ENCODE assay signal across 7 cellular contexts in the genomic region with DNA sequence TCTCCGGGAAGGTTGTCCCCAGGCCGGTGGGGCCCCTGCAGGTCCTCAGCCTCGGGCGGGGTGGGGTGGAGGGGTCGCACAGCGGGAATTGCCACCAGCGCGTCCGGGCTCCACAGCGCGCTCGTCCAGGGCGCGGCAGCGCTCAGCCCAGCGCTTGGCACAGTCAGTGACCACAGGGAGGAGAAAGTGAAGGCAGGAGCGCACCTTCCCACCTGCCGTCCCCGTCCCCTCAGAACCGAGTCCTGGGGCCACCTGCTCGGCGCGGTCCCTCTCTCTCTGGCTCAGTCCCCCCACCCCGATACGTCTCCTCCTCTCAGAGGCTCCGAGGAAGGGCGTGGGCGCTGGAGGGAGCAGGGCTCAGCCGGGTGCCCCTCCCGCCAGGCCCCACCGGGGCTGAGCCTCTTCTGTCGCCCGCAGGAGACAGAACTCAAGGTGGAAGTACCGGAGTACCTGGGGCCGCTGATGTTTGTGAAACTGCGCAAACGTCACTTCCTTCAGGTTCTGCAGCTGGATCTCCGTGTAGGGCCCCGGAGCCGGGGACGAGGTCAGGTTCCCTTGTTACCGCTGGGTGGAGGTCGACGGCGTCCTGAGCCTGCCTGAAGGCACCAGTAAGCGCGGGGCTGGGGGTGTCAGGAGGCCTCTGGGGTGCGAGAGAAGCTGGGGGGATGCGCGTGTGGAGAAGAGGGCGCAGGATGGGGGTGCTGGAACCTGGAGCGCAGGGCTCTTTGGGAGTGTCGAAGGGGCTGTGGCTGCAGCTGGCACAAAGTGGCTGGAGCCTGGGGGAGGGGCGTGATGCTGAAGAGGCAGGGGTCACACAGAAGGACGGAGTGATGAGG. TPM values are rescaled to one million over a fixed set of nuclear protein-coding genes. Genes with fewer than 3 reads are reported as not detected.
DNase-seq lines count a peak whose midpoint lies in the region; ATAC-seq and TF ChIP-seq lines count a peak whose summit lies in the region.
"Not testable (repeated sequence)": the region's sequence is repeated elsewhere in the genome, so short reads cannot be mapped to it uniquely, and the experiment has no call there.
"Had no signal": no experiment of that assay in that cellular context is flagged by ENCODE, and none has a peak within 500 bp of the region (broad histone marks: within the 10 kb centered on the region; RNA-seq: fewer than 3 reads in every experiment).

No MANE protein-coding gene starts in this region.

- H2AFZ ChIP-seq in neuronal stem cell (ENCODE audit: low read length), result peak overlapping the region; percentile 79

- H3K4me1 ChIP-seq in foreskin keratinocyte (peaks cover 12% of the 10 kb centered on the region), neuronal stem cell (ENCODE audit: control insufficient read depth in 2 of 2, insufficient read depth in 1 of 2, low read depth in 1 of 2, low read length in 2 of 2) (peaks cover 15 to 22% of the 10 kb centered on the region in 2 donors)

- not testable (repeated sequence) for H3K27me3 ChIP-seq in foreskin keratinocyte
- H3K27me3 ChIP-seq in neuronal stem cell (ENCODE audit: control insufficient read depth in 3 of 3, insufficient read depth in 3 of 3, low read depth in 1 of 3, low read length in 3 of 3), result peaks cover 0 to 63% (median 32%) of the 10 kb centered on the region in 3 experiments

- peak overlapping the region; percentile 35 to 65 for H3K4me3 ChIP-seq in neuronal stem cell (ENCODE audit: low read length in 2 of 2)

- not testable (repeated sequence) for H3K9me3 ChIP-seq in neuronal stem cell (replicated peaks in 1 of 2; ENCODE audit: control insufficient read depth in 2 of 2, insufficient read depth in 1 of 2, low read depth in 1 of 2, low read length in 2 of 2)

- H4K8ac ChIP-seq in neuronal stem cell (ENCODE audit: low read depth, low read length), result not testable (repeated sequence)

- H4K91ac ChIP-seq in neuronal stem cell (ENCODE audit: low read depth, low read length, poor library complexity), result not testable (repeated sequence)

- H2BK5ac ChIP-seq in neuronal stem cell (ENCODE audit: low read length), result not testable (repeated sequence)

- not testable (repeated sequence) for H3K36me3 ChIP-seq in neuronal stem cell (replicated peaks in 1 of 2; ENCODE audit: control insufficient read depth in 2 of 2, insufficient read depth in 2 of 2, low read length in 2 of 2)

- DNase-seq in OCI-M1 (lab: John Stamatoyannopoulos, UW) (peak; percentile 26), ureter (ENCODE audit: low spot score) (peak; percentile 44)
- peak; percentile 68 to 73 for DNase-seq in activated T-cell treated with anti-CD3 and anti-CD28 coated beads, Interleukin-2, amount 50 U/mL, for 48 hours
- not testable (repeated sequence) for DNase-seq in foreskin keratinocyte; neuronal stem cell (ENCODE audit: low spot score)

- H3K4me2 ChIP-seq in neuronal stem cell (ENCODE audit: insufficient read depth, low read length, poor library complexity, severe bottlenecking), result peak overlapping the region; percentile 61

- TF ChIP-seq CTCF in foreskin keratinocyte (conservative IDR thresholded peaks at IDR 0.05), result not testable (repeated sequence)

- peak; percentile 54 for TF ChIP-seq POLR2A in GM19193 (IDR thresholded peaks at IDR 0.05; ENCODE audit: extremely low read depth, insufficient read depth, insufficient read length)

- peak overlapping the region; percentile 84 for H3K18ac ChIP-seq in neuronal stem cell (ENCODE audit: low read length)

- H3K23ac ChIP-seq in neuronal stem cell (ENCODE audit: low read depth, low read length, poor library complexity), result not testable (repeated sequence)

- not testable (repeated sequence) for H3K9ac ChIP-seq in neuronal stem cell (ENCODE audit: low read depth, low read length, poor library complexity)

- not testable (repeated sequence) for H2BK120ac ChIP-seq in neuronal stem cell (ENCODE audit: low read depth, low read length)

- H3K4ac ChIP-seq in neuronal stem cell (ENCODE audit: low read length), result not testable (repeated sequence)

- no CpG with 5 or more reads among the region's 55 CpGs for WGBS in neuronal stem cell (ENCODE audit: extremely low coverage in 2 of 2, insufficient read length in 2 of 2, insufficient replicate concordance in 1 of 2), 2 donors

- ATAC-seq in foreskin keratinocyte, result peak; percentile 24

- H2BK15ac ChIP-seq in neuronal stem cell (ENCODE audit: low read length), result not testable (repeated sequence)

- not testable (repeated sequence) for H2BK12ac ChIP-seq in neuronal stem cell (ENCODE audit: low read length)

- H3K27ac ChIP-seq in foreskin keratinocyte; neuronal stem cell (replicated peaks; ENCODE audit: low read length): not testable (repeated sequence)

- H3K79me1 ChIP-seq in neuronal stem cell (ENCODE audit: low read depth, low read length), result not testable (repeated sequence)

- H3K14ac ChIP-seq in neuronal stem cell (ENCODE audit: low read length), result peak overlapping the region; percentile 15

- H2AK5ac ChIP-seq in neuronal stem cell (ENCODE audit: low read depth, low read length), result peak overlapping the region; percentile 67

RNA-seq across cellular contexts. Expression of gene C17orf100, which starts 5.5 kb away (rescaled TPM):
- 0.88 and 1.2 TPM in 2 replicates for total RNA-seq in foreskin keratinocyte
- 1.1 and 1.4 TPM in 2 replicates for polyA plus RNA-seq in foreskin keratinocyte
- polyA plus RNA-seq in neuronal stem cell (2013, experiment 1 of 2), result 7.5 TPM
- polyA plus RNA-seq in neuronal stem cell (2013, experiment 2 of 2), result 7.7 TPM
- 1.8 TPM for total RNA-seq in ureter

RNA-seq across cellular contexts. Expression of gene MED31, which starts 5.6 kb away (rescaled TPM):
- total RNA-seq in foreskin keratinocyte (30.5 and 34.6 TPM in 2 replicates), ureter (23.9 TPM)
- 49.2 TPM in 2 replicates for polyA plus RNA-seq in foreskin keratinocyte
- polyA plus RNA-seq in neuronal stem cell (2013, experiment 1 of 2), result 39.1 TPM
- polyA plus RNA-seq in neuronal stem cell (2013, experiment 2 of 2), result 41.1 TPM

RNA-seq across cellular contexts. Expression of gene TXNDC17, which starts 16.2 kb away (rescaled TPM):
- 344 TPM in 2 replicates for total RNA-seq in foreskin keratinocyte
- polyA plus RNA-seq in foreskin keratinocyte, result 611 and 639 TPM in 2 replicates
- 130 TPM for polyA plus RNA-seq in neuronal stem cell (2013, experiment 1 of 2)
- 139 TPM for polyA plus RNA-seq in neuronal stem cell (2013, experiment 2 of 2)
- 89.4 TPM for total RNA-seq in ureter

RNA-seq across cellular contexts. Expression of gene KIAA0753, which starts 16.5 kb away (rescaled TPM):
- total RNA-seq in foreskin keratinocyte (16.6 and 18.6 TPM in 2 replicates), ureter (42.1 TPM)
- 4.1 and 4.5 TPM in 2 replicates for polyA plus RNA-seq in foreskin keratinocyte
- 14.1 TPM for polyA plus RNA-seq in neuronal stem cell (2013, experiment 1 of 2)
- polyA plus RNA-seq in neuronal stem cell (2013, experiment 2 of 2), result 14.9 TPM

RNA-seq across cellular contexts. Expression of gene SLC13A5, which starts 56.2 kb away (rescaled TPM):
- total RNA-seq in foreskin keratinocyte, result 0.74 and 1.4 TPM in 2 replicates
- polyA plus RNA-seq in foreskin keratinocyte, result 0.75 and 1.4 TPM in 2 replicates
- polyA plus RNA-seq in neuronal stem cell (2013, experiment 1 of 2), result 0.13 TPM
- polyA plus RNA-seq in neuronal stem cell (2013, experiment 2 of 2), result 0.06 TPM
- total RNA-seq in ureter, result not detected
- total RNA-seq: fibroblast of lung had no signal
- polyA plus RNA-seq: fibroblast of lung had no signal
